Comparison of ENCODE assay signal across 8 cellular contexts in genomic region chr9:97710356-97711222, GRCh38. TPM values are rescaled to one million over a fixed set of nuclear protein-coding genes. Genes with fewer than 3 reads are reported as not detected.
DNase-seq lines count a peak whose midpoint lies in the region; ATAC-seq and TF ChIP-seq lines count a peak whose summit lies in the region.

No MANE protein-coding gene starts in this region.

- DNase-seq in BJ (ENCODE audit: low read depth) (no peak), GM19238 (ENCODE audit: insufficient read length, low spot score) (peak; percentile 56), LHCN-M2 (ENCODE audit: low read depth) (peak; percentile 53), OCI-M2 (lab: John Stamatoyannopoulos, UW; ENCODE audit: unreplicated experiment) (peak; percentile 15), foreskin melanocyte (peak; percentile 42), occipital lobe (lab: John Stamatoyannopoulos, UW) (peak; percentile 9)
- DNase-seq in activated T-helper 9 cell treated with anti-CD3 and anti-CD28 coated beads, Interleukin-2, amount 50 U/mL, for 16 hours (ENCODE audit: low read depth) = peak; percentile 12

- ATAC-seq in GM18858 (IDR thresholded peaks at IDR 0.05; ENCODE audit: unreplicated experiment) = no peak

- POLR2A ChIA-PET in BJ (lab: Charles Lee) = no interaction called here

- peaks cover 5% of the 10 kb centered on the region; the same call in 1 of the 2 replicates for H3K27me3 ChIP-seq in BJ (ENCODE audit: control insufficient read depth, insufficient read depth, low read length)

- peak; percentile 75 for TF ChIP-seq CTCF in BJ (IDR thresholded peaks at IDR 0.05; ENCODE audit: insufficient read depth, low read depth, low read length)

- CTCF ChIA-PET in BJ (lab: Yijun Ruan, JAX) = interaction anchor here (5.7 kb wide), 1 partner anchor 190 kb away, joined by 68 read pairs; no protein-coding TSS in a partner anchor

- H3K36me3 ChIP-seq in BJ (ENCODE audit: control insufficient read depth, insufficient read depth, low read length) = no peaks in the 10 kb centered on the region

- H3K4me3 ChIP-seq in BJ (ENCODE audit: low read depth, low read length) = no peak overlapping the region

RNA-seq across cellular contexts. Expression of gene XPA, which starts 13.4 kb away (rescaled TPM):
- polyA plus RNA-seq in BJ (2011; rRNA removed) = 1.4 and 2.2 TPM in 2 replicates
- polyA minus RNA-seq in BJ (2011; rRNA and poly(A)+ RNA removed) = 0.95 and 0.98 TPM in 2 replicates
- 6.3 and 8.5 TPM in 2 replicates for total RNA-seq in LHCN-M2 (2014; rRNA removed)
- polyA plus RNA-seq in LHCN-M2 (2012) = 6.5 TPM
- total RNA-seq in occipital lobe = 20.9 TPM
